ENCODE assay signal across 11 cellular contexts in the genomic region with DNA sequence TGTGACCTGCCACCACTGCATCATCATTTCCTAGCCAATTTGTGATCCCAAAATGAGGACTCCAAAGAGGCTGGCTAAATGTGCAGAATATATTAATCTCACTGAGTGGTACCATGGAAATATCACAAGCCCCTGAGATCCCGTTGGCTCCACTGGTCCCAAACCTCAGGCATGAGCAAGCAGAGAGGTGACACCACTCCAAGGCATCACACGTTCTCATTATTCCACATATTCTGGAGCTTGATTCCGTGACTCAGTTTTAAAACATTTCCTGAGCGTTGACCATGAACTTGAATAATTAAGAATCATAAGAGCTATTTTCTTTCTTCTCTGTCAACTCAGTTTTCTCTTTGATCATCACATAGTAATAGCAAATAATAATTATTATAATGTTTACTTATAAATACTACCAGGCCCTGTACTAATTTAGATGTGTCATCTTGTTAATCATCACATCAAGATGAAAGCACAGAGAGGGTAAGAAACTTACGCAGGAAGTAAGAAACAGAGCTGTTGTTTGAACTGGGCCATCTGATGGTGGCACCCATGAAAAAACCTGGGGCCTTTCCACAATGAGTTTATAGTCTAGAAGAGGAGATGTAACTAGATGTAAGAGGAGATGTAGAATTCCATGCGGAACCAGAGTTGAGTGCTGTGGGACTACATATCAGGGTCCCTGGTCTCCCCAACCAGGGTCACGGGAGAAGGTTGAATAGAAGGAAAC. TPM values are rescaled to one million over a fixed set of nuclear protein-coding genes. Genes with fewer than 3 reads are reported as not detected.
DNase-seq lines count a peak whose midpoint lies in the region; ATAC-seq lines count a peak whose summit lies in the region.
"Had no signal": no experiment of that assay in that cellular context is flagged by ENCODE, and none has a peak within 500 bp of the region (broad histone marks: within the 10 kb centered on the region; RNA-seq: fewer than 3 reads in every experiment).

No MANE protein-coding gene starts in this region.

- no peak overlapping the region for H2BK5ac ChIP-seq in mesenchymal stem cell (ENCODE audit: low read depth, low read length, poor library complexity, severe bottlenecking)

- peak; percentile 87 for DNase-seq in GM23248
- DNase-seq in activated T-cell treated with anti-CD3 and anti-CD28 coated beads, Interleukin-2, amount 50 U/mL, for 72 hours: peak in 1 of 2 donors; percentile 21
- DNase-seq in mesenchymal stem cell: no peak
- no peak for DNase-seq in NCI-H69 (lab: John Stamatoyannopoulos, UW)
- no peak for DNase-seq in caudate nucleus (lab: John Stamatoyannopoulos, UW)
- no peak for DNase-seq in NCI-H524 treated with DMSO at 0.1 percent for 48 hours (lab: John Stamatoyannopoulos, UW)
- DNase-seq: NCI-H1930, Right ventricle myocardium superior had no signal

- peaks cover 4% of the 10 kb centered on the region in 2 donors for H3K9me3 Mint-ChIP-seq in activated T-cell treated with anti-CD3 and anti-CD28 coated beads, Interleukin-2, amount 50 U/mL, for 72 hours
- H3K9me3 Mint-ChIP-seq: neural crest cell had no signal

- H3K27ac ChIP-seq in BLaER1 treated with 17β-estradiol and CSF1 and Interleukin-3, amounts not matched to agents 10 nM and 100 nM: peak overlapping the region; percentile 99 to 100 (median 100); a peak in 21 of 22 replicates
- H3K27ac ChIP-seq in GM23248: peak overlapping the region; percentile 87
- H3K27ac ChIP-seq in mesenchymal stem cell (ENCODE audit: low read length, poor library complexity, severe bottlenecking): no peak overlapping the region
- H3K27ac ChIP-seq in caudate nucleus (ENCODE audit: low read depth, low read length): no peak overlapping the region

- H3K23ac ChIP-seq in mesenchymal stem cell (ENCODE audit: low read length in 2 of 2): no peak overlapping the region

- no peaks in the 10 kb centered on the region for H3K79me1 ChIP-seq in mesenchymal stem cell (replicated peaks; ENCODE audit: low read length, poor library complexity, severe bottlenecking)

- peak; percentile 12 to 14 for ATAC-seq in activated T-cell treated with anti-CD3 and anti-CD28 coated beads, Interleukin-2, amount 50 U/mL, for 72 hours (replicated peaks in 1 of 2)
- no peak for ATAC-seq in GM19023 (IDR thresholded peaks at IDR 0.05; ENCODE audit: unreplicated experiment)

- H3K36me3 Mint-ChIP-seq in activated T-cell treated with anti-CD3 and anti-CD28 coated beads, Interleukin-2, amount 50 U/mL, for 72 hours (ENCODE audit: insufficient read depth in 2 of 2): peaks cover 12 to 25% of the 10 kb centered on the region in 2 donors

- peak overlapping the region; percentile 91 to 100 (median 97) for H3K4me2 ChIP-seq in BLaER1 treated with 17β-estradiol and CSF1 and Interleukin-3, amounts not matched to agents 10 nM and 100 nM
- H3K4me2 ChIP-seq in GM23248 (ENCODE audit: unreplicated experiment) (peak overlapping the region; percentile 89), mesenchymal stem cell (ENCODE audit: low read length, poor library complexity, severe bottlenecking) (no peak overlapping the region)

- peaks cover 70% of the 10 kb centered on the region for H3K4me1 Mint-ChIP-seq in activated T-cell treated with anti-CD3 and anti-CD28 coated beads, Interleukin-2, amount 50 U/mL, for 72 hours (ENCODE audit: low read depth)
- H3K4me1 Mint-ChIP-seq: neural crest cell had no signal

- H3F3A ChIP-seq in GM23248 (ENCODE audit: insufficient read depth): peaks cover 33% of the 10 kb centered on the region

- H3K27ac Mint-ChIP-seq in activated T-cell treated with anti-CD3 and anti-CD28 coated beads, Interleukin-2, amount 50 U/mL, for 72 hours: peak overlapping the region; percentile 80

- H3K9me2 ChIP-seq in GM23248 (ENCODE audit: insufficient read depth): no peaks in the 10 kb centered on the region

- peak overlapping the region; percentile 99 to 100 (median 100) for H3K9ac ChIP-seq in BLaER1 treated with 17β-estradiol and CSF1 and Interleukin-3, amounts not matched to agents 10 nM and 100 nM
- H3K9ac ChIP-seq in GM23248 (peak overlapping the region; percentile 89), mesenchymal stem cell (ENCODE audit: low read length) (peak overlapping the region; percentile 96)

- no peak overlapping the region for H4K91ac ChIP-seq in mesenchymal stem cell (ENCODE audit: low read length)

- no peak overlapping the region for H3K4ac ChIP-seq in mesenchymal stem cell (ENCODE audit: low read depth in 1 of 2, low read length in 2 of 2)

- H3K27me3 ChIP-seq in BLaER1 treated with 17β-estradiol and CSF1 and Interleukin-3, amounts not matched to agents 10 nM and 100 nM: no peaks in the 10 kb centered on the region
- H3K27me3 ChIP-seq in GM23248 (replicated peaks; ENCODE audit: insufficient read depth) (no peaks in the 10 kb centered on the region), mesenchymal stem cell (ENCODE audit: control insufficient read depth in 1 of 2, insufficient read depth in 1 of 2, low read length in 2 of 2) (peaks cover 0 to 8% of the 10 kb centered on the region in 2 experiments)

- no peak overlapping the region for H2BK120ac ChIP-seq in mesenchymal stem cell (ENCODE audit: low read depth, low read length)

- H3K27me3 Mint-ChIP-seq in activated T-cell treated with anti-CD3 and anti-CD28 coated beads, Interleukin-2, amount 50 U/mL, for 72 hours (ENCODE audit: low read depth): no peaks in the 10 kb centered on the region

- WGBS in GM23248 (ENCODE audit: low coverage in 1 of 2, low lambda C conversion rate in 2 of 2, missing lambda C conversion rate in 2 of 2), 2 experiments: 49% methylated on average over 7 of the region's 7 CpGs
- 62% methylated on average over 6 of the region's 7 CpGs for WGBS in mesenchymal stem cell

- H3K4me3 ChIP-seq in BLaER1 treated with 17β-estradiol and CSF1 and Interleukin-3, amounts not matched to agents 10 nM and 100 nM: peak overlapping the region; percentile 78 to 99 (median 92)
- H3K4me3 ChIP-seq in GM23248 (peak overlapping the region; percentile 76), mesenchymal stem cell (ENCODE audit: insufficient read depth in 1 of 2, low read depth in 1 of 2, low read length in 2 of 2) (peak overlapping the region in 1 of 2 experiments; percentile 85)

- H3K9me3 ChIP-seq in BLaER1 treated with 17β-estradiol and CSF1 and Interleukin-3, amounts not matched to agents 10 nM and 100 nM (replicated peaks in 1 of 11): peaks cover 0 to 16% (median 4%) of the 10 kb centered on the region in 11 experiments; a peak in 8 of 22 replicates
- H3K9me3 ChIP-seq in GM23248 (ENCODE audit: low read depth) (no peaks in the 10 kb centered on the region), mesenchymal stem cell (ENCODE audit: control insufficient read depth, low read length) (no peaks in the 10 kb centered on the region)

- H2BK12ac ChIP-seq in mesenchymal stem cell (ENCODE audit: low read length in 2 of 2): no peak overlapping the region

- peaks cover 53 to 80% (median 63%) of the 10 kb centered on the region in 11 experiments for H3K36me3 ChIP-seq in BLaER1 treated with 17β-estradiol and CSF1 and Interleukin-3, amounts not matched to agents 10 nM and 100 nM
- H3K36me3 ChIP-seq in GM23248 (ENCODE audit: low read depth): no peaks in the 10 kb centered on the region
- peaks cover 0 to 42% of the 10 kb centered on the region in 2 experiments for H3K36me3 ChIP-seq in mesenchymal stem cell (ENCODE audit: control insufficient read depth in 1 of 2, insufficient read depth in 2 of 2, low read depth in 1 of 2, low read length in 2 of 2)

- H4K8ac ChIP-seq in mesenchymal stem cell (ENCODE audit: low read length): no peak overlapping the region

- no peak overlapping the region for H2AFZ ChIP-seq in GM23248
- no peak overlapping the region for H2AFZ ChIP-seq in mesenchymal stem cell (ENCODE audit: low read depth, low read length)

- H3K4me3 Mint-ChIP-seq in activated T-cell treated with anti-CD3 and anti-CD28 coated beads, Interleukin-2, amount 50 U/mL, for 72 hours: peak overlapping the region; percentile 81 to 83
- H3K4me3 Mint-ChIP-seq: neural crest cell had no signal

- no peak overlapping the region for H2AK5ac ChIP-seq in mesenchymal stem cell (ENCODE audit: low read length, severe bottlenecking)

- no peak overlapping the region for H3K18ac ChIP-seq in mesenchymal stem cell (ENCODE audit: low read depth in 1 of 2, low read length in 2 of 2)

- in situ Hi-C loops in GM23248 (cut with MboI): no loop called here

- no peak overlapping the region for H3K14ac ChIP-seq in mesenchymal stem cell (ENCODE audit: low read length in 2 of 2)

- peaks cover 52 to 65% (median 59%) of the 10 kb centered on the region in 10 experiments for H3K4me1 ChIP-seq in BLaER1 treated with 17β-estradiol and CSF1 and Interleukin-3, amounts not matched to agents 10 nM and 100 nM
- peaks cover 41% of the 10 kb centered on the region for H3K4me1 ChIP-seq in GM23248 (ENCODE audit: insufficient read depth)
- peaks cover 8% of the 10 kb centered on the region for H3K4me1 ChIP-seq in mesenchymal stem cell (ENCODE audit: control insufficient read depth, insufficient read depth, low read depth, low read length)

- H2BK15ac ChIP-seq in mesenchymal stem cell (ENCODE audit: low read depth, poor library complexity, severe bottlenecking): no peak overlapping the region

- peaks cover 90% of the 10 kb centered on the region for H3K79me2 ChIP-seq in GM23248 (ENCODE audit: insufficient read depth)

- H4K20me1 ChIP-seq in BLaER1 treated with 17β-estradiol and CSF1 and Interleukin-3, amounts not matched to agents 10 nM and 100 nM: peaks cover 9 to 60% (median 43%) of the 10 kb centered on the region in 11 experiments; a peak in 21 of 22 replicates
- no peaks in the 10 kb centered on the region for H4K20me1 ChIP-seq in GM23248 (ENCODE audit: insufficient read depth)

RNA-seq across cellular contexts. Expression of gene APBB1IP, which starts 3.5 kb away (rescaled TPM):
- 7.3 and 9.4 TPM in 2 replicates for total RNA-seq in GM23248 (2014; rRNA removed; shearing (Covaris generic))
- 25.0 and 25.1 TPM in 2 replicates for polyA plus RNA-seq in GM23248 (2016; fragmentation: Nextera tagmentation; extraction: Ambion mirVana)
- total RNA-seq in activated T-cell treated with anti-CD3 and anti-CD28 coated beads, Interleukin-2, amount 50 U/mL, for 72 hours: 10 to 100 TPM; 44.1 to 49.7 TPM
- 0.15 TPM for polyA plus RNA-seq in mesenchymal stem cell (2013, experiment 1 of 2)
- 0.08 TPM for polyA plus RNA-seq in mesenchymal stem cell (2013, experiment 2 of 2)
- total RNA-seq: neural crest cell had no signal

Comparison
In these comparisons a context has a peak if more than half of its experiments do, and no peak if none do; other contexts are left out.
1. H3K27ac ChIP-seq: peak in BLaER1 treated with 17β-estradiol and CSF1 and Interleukin-3, amounts not matched to agents 10 nM and 100 nM (11 of 11) and GM23248 (single experiment); none in mesenchymal stem cell (single experiment) and caudate nucleus (single experiment).
2. Peak in every context shown above with its lines, with median percentiles within 50 percentile points of each other: H3K9ac ChIP-seq.